In genomic region chr11:86587559-86588193, GRCh38 we compare ENCODE assay signal across 16 cellular contexts.
"Had no signal": no experiment of that assay in that cellular context is flagged by ENCODE, and none has a peak within 500 bp of the region (broad histone marks: within the 10 kb centered on the region; RNA-seq: fewer than 3 reads in every experiment).

No MANE protein-coding gene starts in this region.

- DNase-seq: activated naive CD8-positive, alpha-beta T cell treated with anti-CD3 and anti-CD28 coated beads, Interleukin-2, amount 50 U/mL, for 24 hours; activated T-cell treated with anti-CD3 and anti-CD28 coated beads, Interleukin-2, amount 50 U/mL, for 4 hours; effector CD4-positive, alpha-beta T cell; mucosa of descending colon; naive thymus-derived CD8-positive, alpha-beta T cell; nucleus accumbens; right lobe of liver; spleen; stimulated activated CD4-positive, alpha-beta T cell treated with anti-CD3 and anti-CD28 coated beads, Interleukin-1b, Interleukin-23, amount 100 ng/mL, for 48 hours; SW 1271 had no signal

- H3K4me1 ChIP-seq: right lobe of liver had no signal

- H3K36me3 ChIP-seq: ascending aorta, right lobe of liver, spleen, upper lobe of left lung had no signal

- H3K36me3 Mint-ChIP-seq: naive thymus-derived CD8-positive, alpha-beta T cell; stimulated activated memory B cell treated with anti-CD40 and anti-IgM and Interleukin-4, amounts not matched to agents 10 μg/mL and 1 μg/mL and 100 μg/mL, for 72 hours had no signal

- ATAC-seq: activated naive CD8-positive, alpha-beta T cell treated with anti-CD3 and anti-CD28 coated beads, Interleukin-2, amount 50 U/mL, for 24 hours; activated T-cell treated with anti-CD3 and anti-CD28 coated beads, Interleukin-2, amount 50 U/mL, for 4 hours; mucosa of descending colon; naive thymus-derived CD8-positive, alpha-beta T cell; stimulated activated memory B cell treated with anti-CD40 and anti-IgM and Interleukin-4, amounts not matched to agents 10 μg/mL and 1 μg/mL and 100 μg/mL, for 72 hours had no signal

- H3K9me3 ChIP-seq: ascending aorta, mucosa of descending colon, right lobe of liver, spleen, upper lobe of left lung had no signal

- H3K27me3 Mint-ChIP-seq: naive thymus-derived CD8-positive, alpha-beta T cell; progenitor cell of endocrine pancreas; stimulated activated memory B cell treated with anti-CD40 and anti-IgM and Interleukin-4, amounts not matched to agents 10 μg/mL and 1 μg/mL and 100 μg/mL, for 72 hours had no signal

- H3K27ac Mint-ChIP-seq: activated naive CD8-positive, alpha-beta T cell treated with anti-CD3 and anti-CD28 coated beads, Interleukin-2, amount 50 U/mL, for 24 hours; naive thymus-derived CD8-positive, alpha-beta T cell; progenitor cell of endocrine pancreas; stimulated activated memory B cell treated with anti-CD40 and anti-IgM and Interleukin-4, amounts not matched to agents 10 μg/mL and 1 μg/mL and 100 μg/mL, for 72 hours; T-helper 2 cell treated with Interferon-gamma antibody and Interleukin-4, amounts not matched to agents 5 μg/mL and 100 μg/mL, for 36 hours had no signal

- H3K27me3 ChIP-seq: ascending aorta, right lobe of liver, spleen, upper lobe of left lung had no signal

- H3K27ac ChIP-seq: epithelial cell of prostate, right lobe of liver had no signal

- H3K4me1 Mint-ChIP-seq: stimulated activated memory B cell treated with anti-CD40 and anti-IgM and Interleukin-4, amounts not matched to agents 10 μg/mL and 1 μg/mL and 100 μg/mL, for 72 hours had no signal

- H3K4me3 Mint-ChIP-seq: activated naive CD8-positive, alpha-beta T cell treated with anti-CD3 and anti-CD28 coated beads, Interleukin-2, amount 50 U/mL, for 24 hours; activated T-cell treated with anti-CD3 and anti-CD28 coated beads, Interleukin-2, amount 50 U/mL, for 4 hours; naive thymus-derived CD8-positive, alpha-beta T cell; stimulated activated memory B cell treated with anti-CD40 and anti-IgM and Interleukin-4, amounts not matched to agents 10 μg/mL and 1 μg/mL and 100 μg/mL, for 72 hours; T-helper 2 cell treated with Interferon-gamma antibody and Interleukin-4, amounts not matched to agents 5 μg/mL and 100 μg/mL, for 36 hours had no signal

- H3K9me3 Mint-ChIP-seq: activated T-cell treated with anti-CD3 and anti-CD28 coated beads, Interleukin-2, amount 50 U/mL, for 4 hours; naive thymus-derived CD8-positive, alpha-beta T cell; stimulated activated memory B cell treated with anti-CD40 and anti-IgM and Interleukin-4, amounts not matched to agents 10 μg/mL and 1 μg/mL and 100 μg/mL, for 72 hours; T-helper 2 cell treated with Interferon-gamma antibody and Interleukin-4, amounts not matched to agents 5 μg/mL and 100 μg/mL, for 36 hours had no signal

- H3K4me3 ChIP-seq: ascending aorta, mucosa of descending colon, right lobe of liver, spleen, upper lobe of left lung had no signal
